In genomic region chr4:6674500-6675149, GRCh38 we compare ENCODE assay signal across 8 cellular contexts. TPM values are rescaled to one million over a fixed set of nuclear protein-coding genes. Genes with fewer than 3 reads are reported as not detected.
DNase-seq lines count a peak whose midpoint lies in the region; ATAC-seq, FAIRE-seq and TF ChIP-seq lines count a peak whose summit lies in the region.

No MANE protein-coding gene starts in this region.

- FAIRE-seq in HTR-8/SVneo (lab: Jason Lieb, UNC): peak; percentile 69

- TF ChIP-seq POLR2A in adrenal gland (IDR thresholded peaks at IDR 0.05): no peak
- no peak for TF ChIP-seq POLR2A in spleen (IDR thresholded peaks at IDR 0.05)

- peak in 2 of 6 experiments; percentile 19 to 24 for TF ChIP-seq CTCF in adrenal gland (IDR thresholded peaks at IDR 0.05)
- peak; percentile 12 to 63 (median 54) for TF ChIP-seq CTCF in spleen (IDR thresholded peaks at IDR 0.05 in 8 of 11, conservative IDR thresholded peaks at IDR 0.05 in 3 of 11)

- peaks cover 4% of the 10 kb centered on the region for H3K36me3 ChIP-seq in SJSA1
- H3K36me3 ChIP-seq in adrenal gland (replicated peaks in 1 of 2): no peaks in the 10 kb centered on the region
- H3K36me3 ChIP-seq in spleen: peaks cover 0 to 36% (median 0%) of the 10 kb centered on the region in 6 donors

- H3K4me3 ChIP-seq in SJSA1 (peak overlapping the region; percentile 75), adrenal gland (peak overlapping the region; percentile 22 to 79 (median 44)), iPS-18c (ENCODE audit: insufficient read depth, low read depth, low read length) (peak overlapping the region; percentile 74), spleen (peak overlapping the region; percentile 72 to 88 (median 86))

- H3K9me3 ChIP-seq in SJSA1 (replicated peaks) (no peaks in the 10 kb centered on the region), adrenal gland (replicated peaks in 1 of 3) (no peaks in the 10 kb centered on the region), iPS-18c (ENCODE audit: control insufficient read depth, insufficient read depth, low read length) (no peaks in the 10 kb centered on the region), spleen (peaks cover 0 to 4% (median 0%) of the 10 kb centered on the region in 8 donors)

- H3K4me1 ChIP-seq in SJSA1 (replicated peaks) (peaks cover 26% of the 10 kb centered on the region), adrenal gland (replicated peaks in 1 of 2) (peaks cover 16 to 29% of the 10 kb centered on the region in 2 donors), spleen (peaks cover 28 to 50% (median 37%) of the 10 kb centered on the region in 6 donors)

- DNase-seq in Daoy (ENCODE audit: low read depth): peak; percentile 51
- peak; percentile 45 for DNase-seq in HTR-8/SVneo (ENCODE audit: insufficient read length, low spot score)
- peak in 1 of 2 experiments; percentile 14 for DNase-seq in SJSA1 (ENCODE audit: low read depth in 1 of 2, low spot score in 2 of 2)
- peak in 1 of 7 donors; percentile 71 for DNase-seq in adrenal gland
- DNase-seq in spleen: no peak
- DNase-seq in 8988T: no peak

- 5 to 16% (median 8%) methylated on average over 14 to 40 of the region's 40 CpGs for WGBS in adrenal gland, 4 donors
- 4 to 8% (median 5%) methylated on average over 28 to 40 of the region's 40 CpGs for WGBS in spleen, 5 donors

- no peaks in the 10 kb centered on the region for H3K27me3 ChIP-seq in SJSA1 (replicated peaks)
- H3K27me3 ChIP-seq in adrenal gland: no peaks in the 10 kb centered on the region
- no peaks in the 10 kb centered on the region for H3K27me3 ChIP-seq in spleen (replicated peaks in 1 of 7)

- intact Hi-C loops in adrenal gland (cut with DNase I) (no loop called here), spleen (cut with DNase I; ENCODE audit: low total_unique reads) (no loop called here)

- peak; percentile 39 for ATAC-seq in GM21423 (IDR thresholded peaks at IDR 0.05; ENCODE audit: unreplicated experiment)

- H3K27ac ChIP-seq in SJSA1 (no peak overlapping the region), adrenal gland (peak overlapping the region in 4 of 5 donors; percentile 22 to 88 (median 77)), spleen (peak overlapping the region; percentile 82 to 92 (median 88))

RNA-seq across cellular contexts. Expression of gene S100P, which starts 19.1 kb away (rescaled TPM):
- not detected in 2 replicates for total RNA-seq in Daoy (2014; rRNA removed; shearing (Covaris generic))
- not detected in 2 replicates for total RNA-seq in SJSA1 (2014; rRNA removed; shearing (Covaris generic))
- total RNA-seq in adrenal gland: 1 to 10 TPM in 1 of 8 donors, under 1 TPM in 3, not detected in 4; 0.42 to 1.0 (median 0.76) TPM
- 1 to 10 TPM in 1 of 3 donors, under 1 TPM in 1, not detected in 1; 0.84 to 1.0 TPM for polyA plus RNA-seq in adrenal gland
- total RNA-seq in spleen: 100 to 1,000 TPM in 2 of 7 donors, 10 to 100 TPM in 5; 17.1 to 162 (median 34.9) TPM
- 10 to 100 TPM in 1 of 3 donors, 1 to 10 TPM in 2; 3.5 to 15.3 (median 8.8) TPM for polyA plus RNA-seq in spleen

RNA-seq across cellular contexts. Expression of gene MRFAP1, which starts 34.1 kb away (rescaled TPM):
- total RNA-seq in Daoy (2014; rRNA removed; shearing (Covaris generic)): 106 and 129 TPM in 2 replicates
- 65.2 and 84.8 TPM in 2 replicates for total RNA-seq in SJSA1 (2014; rRNA removed; shearing (Covaris generic))
- total RNA-seq in adrenal gland (100 to 1,000 TPM; 287 to 501 (median 363) TPM), spleen (100 to 1,000 TPM; 181 to 265 (median 227) TPM)
- polyA plus RNA-seq in adrenal gland (100 to 1,000 TPM; 191 to 618 (median 218) TPM), spleen (100 to 1,000 TPM; 133 to 299 (median 191) TPM)

RNA-seq across cellular contexts. Expression of gene MRFAP1L1, which starts 35.0 kb away (rescaled TPM):
- total RNA-seq in Daoy (2014; rRNA removed; shearing (Covaris generic)): 92.5 and 151 TPM in 2 replicates
- 37.4 and 41.0 TPM in 2 replicates for total RNA-seq in SJSA1 (2014; rRNA removed; shearing (Covaris generic))
- 10 to 100 TPM; 53.8 to 90.5 (median 60.9) TPM for total RNA-seq in adrenal gland
- polyA plus RNA-seq in adrenal gland: 10 to 100 TPM; 53.0 to 98.5 (median 74.4) TPM
- 10 to 100 TPM; 45.6 to 96.9 (median 57.1) TPM for total RNA-seq in spleen
- 10 to 100 TPM; 50.6 to 74.2 (median 67.7) TPM for polyA plus RNA-seq in spleen

RNA-seq across cellular contexts. Expression of gene BLOC1S4, which starts 41.3 kb away (rescaled TPM):
- 17.2 and 24.2 TPM in 2 replicates for total RNA-seq in Daoy (2014; rRNA removed; shearing (Covaris generic))
- 14.4 and 25.0 TPM in 2 replicates for total RNA-seq in SJSA1 (2014; rRNA removed; shearing (Covaris generic))
- total RNA-seq in adrenal gland (10 to 100 TPM; 16.8 to 31.7 (median 20.9) TPM), spleen (10 to 100 TPM; 13.4 to 24.2 (median 16.7) TPM)
- polyA plus RNA-seq in adrenal gland (10 to 100 TPM in 1 of 3 donors, 1 to 10 TPM in 2; 6.5 to 10.8 (median 8.9) TPM), spleen (10 to 100 TPM; 19.6 to 22.8 (median 20.3) TPM)

Comparison
In these comparisons a context has a peak if more than half of its experiments do, and no peak if none do; other contexts are left out.
1. DNase-seq: peak in Daoy (single experiment) and HTR-8/SVneo (single experiment); none in spleen (single experiment) and 8988T (single experiment).
2. RNA of gene S100P, which starts 19.1 kb away (total RNA-seq): 17.1 to 162 TPM in spleen; 0.42 to 1.0 TPM in adrenal gland, not detected in Daoy and not detected in SJSA1; every median in the first group is over 4 times any median in the second.
3. Peak in every context shown above with its lines, with median percentiles within 50 percentile points of each other: H3K4me3 ChIP-seq.